Comparison of ENCODE assay signal across 26 cellular contexts in genomic region chr16:79838860-79839259, GRCh38.
DNase-seq lines count a peak whose midpoint lies in the region; ATAC-seq and TF ChIP-seq lines count a peak whose summit lies in the region.
"Had no signal": no experiment of that assay in that cellular context is flagged by ENCODE, and none has a peak within 500 bp of the region (broad histone marks: within the 10 kb centered on the region; RNA-seq: fewer than 3 reads in every experiment).

No MANE protein-coding gene starts in this region.

- H3K27ac Mint-ChIP-seq in brain (peak overlapping the region in 3 of 5 experiments; percentile 79 to 88 (median 87)), mesothelial cell of epicardium (peak overlapping the region; percentile 13)
- H3K27ac Mint-ChIP-seq: activated T-helper 2 cell treated with anti-CD3 and anti-CD28 coated beads, Interferon-gamma antibody, Interleukin-2, Interleukin-4, amounts not matched to agents 10 μg/mL and 5 μg/mL and 100 μg/mL, durations not matched to agents 14 hours and 24 hours and 36 hours; CD8-positive, alpha-beta memory T cell; GM23338; IgD-negative memory B cell; memory B cell; naive thymus-derived CD8-positive, alpha-beta T cell; stimulated activated effector memory CD8-positive, alpha-beta T cell treated with anti-CD3 and anti-CD28 coated beads, Interleukin-12 subunit alpha, Interleukin-12 subunit beta, amount 100 ng/mL, for 72 hours; T-helper 1 cell treated with Interleukin-12 subunit alpha and Interleukin-12 subunit beta and Interleukin-4 antibody, amounts not matched to agents 30 μg/mL and 1 μg/mL, for 36 hours had no signal

- H3K27ac ChIP-seq in GM23248 = no peak overlapping the region
- no peak overlapping the region for H3K27ac ChIP-seq in heart right ventricle
- H3K27ac ChIP-seq in esophagus squamous epithelium = peak overlapping the region in 1 of 4 donors; percentile 48
- no peak overlapping the region for H3K27ac ChIP-seq in coronary artery
- H3K27ac ChIP-seq in foreskin keratinocyte = no peak overlapping the region
- H3K27ac ChIP-seq: epithelial cell of prostate, parathyroid adenoma, thoracic aorta had no signal

- peak overlapping the region; percentile 53 for H3K4me2 ChIP-seq in GM23248 (ENCODE audit: unreplicated experiment)
- H3K4me2 ChIP-seq: GM23338 had no signal

- H2AFZ ChIP-seq in GM23248 = no peak overlapping the region
- H2AFZ ChIP-seq: GM23338, parathyroid adenoma had no signal

- H3K4me3 Mint-ChIP-seq in brain (peak overlapping the region in 2 of 5 experiments; percentile 21 to 34), mesothelial cell of epicardium (no peak overlapping the region)
- H3K4me3 Mint-ChIP-seq: CD8-positive, alpha-beta memory T cell; GM23338; IgD-negative memory B cell; memory B cell; naive thymus-derived CD8-positive, alpha-beta T cell; stimulated activated effector memory CD8-positive, alpha-beta T cell treated with anti-CD3 and anti-CD28 coated beads, Interleukin-12 subunit alpha, Interleukin-12 subunit beta, amount 100 ng/mL, for 72 hours; T-helper 1 cell treated with Interleukin-12 subunit alpha and Interleukin-12 subunit beta and Interleukin-4 antibody, amounts not matched to agents 30 μg/mL and 1 μg/mL, for 36 hours had no signal

- intact Hi-C loops in heart right ventricle (cut with DNase I) = loop anchor here in 1 of 10 donors (10.0 kb wide), 1 partner anchor 64 kb away; no protein-coding TSS in a partner anchor
- intact Hi-C loops in esophagus squamous epithelium (cut with DNase I) = no loop called here

- WGBS in GM23248 (ENCODE audit: low coverage in 1 of 2, low lambda C conversion rate in 2 of 2, missing lambda C conversion rate in 2 of 2), 2 experiments = 3% methylated on average over 7 of the region's 7 CpGs
- WGBS in heart right ventricle, 2 donors = 38 to 39% methylated on average over 7 of the region's 7 CpGs
- WGBS in esophagus squamous epithelium, 2 donors = 42 to 60% methylated on average over 7 of the region's 7 CpGs

- H3K27me3 Mint-ChIP-seq in brain (no peaks in the 10 kb centered on the region), mesothelial cell of epicardium (ENCODE audit: low read depth) (peaks cover 8% of the 10 kb centered on the region)

- no peaks in the 10 kb centered on the region for H3K79me2 ChIP-seq in GM23248 (ENCODE audit: insufficient read depth)
- H3K79me2 ChIP-seq: parathyroid adenoma had no signal

- no peaks in the 10 kb centered on the region for H4K20me1 ChIP-seq in GM23248 (ENCODE audit: insufficient read depth)

- TF ChIP-seq POLR2A in esophagus squamous epithelium (IDR thresholded peaks at IDR 0.05) = no peak

- H3K27me3 ChIP-seq in GM23248 (replicated peaks; ENCODE audit: insufficient read depth) (no peaks in the 10 kb centered on the region), heart right ventricle (no peaks in the 10 kb centered on the region), esophagus squamous epithelium (no peaks in the 10 kb centered on the region), foreskin keratinocyte (no peaks in the 10 kb centered on the region)

- H3K9me3 Mint-ChIP-seq in brain (peaks cover 0 to 2% (median 0%) of the 10 kb centered on the region in 5 experiments), mesothelial cell of epicardium (no peaks in the 10 kb centered on the region)
- H3K9me3 Mint-ChIP-seq: CD8-positive, alpha-beta memory T cell; IgD-negative memory B cell; memory B cell; naive thymus-derived CD8-positive, alpha-beta T cell; stimulated activated effector memory CD8-positive, alpha-beta T cell treated with anti-CD3 and anti-CD28 coated beads, Interleukin-12 subunit alpha, Interleukin-12 subunit beta, amount 100 ng/mL, for 72 hours had no signal

- DNase-seq in GM23248 (peak; percentile 4), heart right ventricle (no peak), mesothelial cell of epicardium (ENCODE audit: low spot score in 2 of 2, unreplicated experiment in 2 of 2) (no peak), esophagus squamous epithelium (lab: John Stamatoyannopoulos, UW) (no peak), NK-92 (lab: John Stamatoyannopoulos, UW; ENCODE audit: unreplicated experiment) (no peak), coronary artery (ENCODE audit: low spot score) (no peak), foreskin keratinocyte (no peak)
- DNase-seq: activated CD4-positive, alpha-beta T cell treated with anti-CD3 and anti-CD28 coated beads for 48 hours; CD8-positive, alpha-beta memory T cell; DMS53; GF-D8; naive thymus-derived CD8-positive, alpha-beta T cell; NCI-H2171 treated with DMSO at 0.1 percent for 48 hours; NCI-H526 treated with DMSO at 0.1 percent for 48 hours; OCI-M1; SIG-M5 had no signal

- H3K9ac ChIP-seq in GM23248 = no peak overlapping the region
- H3K9ac ChIP-seq: parathyroid adenoma had no signal

- ATAC-seq in heart right ventricle = peak in 5 of 8 donors; percentile 26 to 59 (median 52)
- ATAC-seq in foreskin keratinocyte = no peak
- ATAC-seq: GM23338; naive thymus-derived CD8-positive, alpha-beta T cell; stimulated activated effector memory CD8-positive, alpha-beta T cell treated with anti-CD3 and anti-CD28 coated beads, Interleukin-12 subunit alpha, Interleukin-12 subunit beta, amount 100 ng/mL, for 72 hours had no signal

- no peaks in the 10 kb centered on the region for H3K4me1 ChIP-seq in GM23248 (ENCODE audit: insufficient read depth)
- H3K4me1 ChIP-seq in heart right ventricle = peaks cover 0 to 16% (median 3%) of the 10 kb centered on the region in 9 donors
- H3K4me1 ChIP-seq in esophagus squamous epithelium = peaks cover 0 to 25% (median 12%) of the 10 kb centered on the region in 3 donors
- no peaks in the 10 kb centered on the region for H3K4me1 ChIP-seq in foreskin keratinocyte
- H3K4me1 ChIP-seq: parathyroid adenoma had no signal

- H3K4me1 Mint-ChIP-seq in brain = peaks cover 20% of the 10 kb centered on the region
- H3K4me1 Mint-ChIP-seq in mesothelial cell of epicardium = peaks cover 10% of the 10 kb centered on the region
- H3K4me1 Mint-ChIP-seq: CD8-positive, alpha-beta memory T cell; GM23338; IgD-negative memory B cell; memory B cell; naive thymus-derived CD8-positive, alpha-beta T cell had no signal

- H3K9me3 ChIP-seq in GM23248 (ENCODE audit: low read depth) (no peaks in the 10 kb centered on the region), heart right ventricle (no peaks in the 10 kb centered on the region), esophagus squamous epithelium (no peaks in the 10 kb centered on the region)
- H3K9me3 ChIP-seq: thoracic aorta had no signal

- in situ Hi-C loops in GM23248 (cut with MboI) = no loop called here

- H3K36me3 Mint-ChIP-seq in brain (no peaks in the 10 kb centered on the region), mesothelial cell of epicardium (no peaks in the 10 kb centered on the region)
- H3K36me3 Mint-ChIP-seq: CD8-positive, alpha-beta memory T cell; IgD-negative memory B cell; memory B cell; naive thymus-derived CD8-positive, alpha-beta T cell; stimulated activated effector memory CD8-positive, alpha-beta T cell treated with anti-CD3 and anti-CD28 coated beads, Interleukin-12 subunit alpha, Interleukin-12 subunit beta, amount 100 ng/mL, for 72 hours had no signal

- H3K36me3 ChIP-seq in GM23248 (ENCODE audit: low read depth) (no peaks in the 10 kb centered on the region), heart right ventricle (no peaks in the 10 kb centered on the region), esophagus squamous epithelium (no peaks in the 10 kb centered on the region)
- H3K36me3 ChIP-seq: thoracic aorta had no signal

- no peak for TF ChIP-seq CTCF in brain (conservative IDR thresholded peaks at IDR 0.05)
- TF ChIP-seq CTCF in heart right ventricle (IDR thresholded peaks at IDR 0.05) = no peak
- no peak for TF ChIP-seq CTCF in mesothelial cell of epicardium (IDR thresholded peaks at IDR 0.05; ENCODE audit: unreplicated experiment)
- TF ChIP-seq CTCF in esophagus squamous epithelium (IDR thresholded peaks at IDR 0.05) = no peak
- TF ChIP-seq CTCF in coronary artery (IDR thresholded peaks at IDR 0.05) = no peak
- TF ChIP-seq CTCF in foreskin keratinocyte (conservative IDR thresholded peaks at IDR 0.05) = no peak

- H3F3A ChIP-seq in GM23248 (ENCODE audit: insufficient read depth) = no peaks in the 10 kb centered on the region

- H3K4me3 ChIP-seq in GM23248 (peak overlapping the region; percentile 55), heart right ventricle (no peak overlapping the region), esophagus squamous epithelium (no peak overlapping the region), coronary artery (no peak overlapping the region)
- H3K4me3 ChIP-seq: GM23338, thoracic aorta had no signal

- no peaks in the 10 kb centered on the region for H3K9me2 ChIP-seq in GM23248 (ENCODE audit: insufficient read depth)
